Comparison of ENCODE assay signal across 28 cellular contexts in the genomic region with DNA sequence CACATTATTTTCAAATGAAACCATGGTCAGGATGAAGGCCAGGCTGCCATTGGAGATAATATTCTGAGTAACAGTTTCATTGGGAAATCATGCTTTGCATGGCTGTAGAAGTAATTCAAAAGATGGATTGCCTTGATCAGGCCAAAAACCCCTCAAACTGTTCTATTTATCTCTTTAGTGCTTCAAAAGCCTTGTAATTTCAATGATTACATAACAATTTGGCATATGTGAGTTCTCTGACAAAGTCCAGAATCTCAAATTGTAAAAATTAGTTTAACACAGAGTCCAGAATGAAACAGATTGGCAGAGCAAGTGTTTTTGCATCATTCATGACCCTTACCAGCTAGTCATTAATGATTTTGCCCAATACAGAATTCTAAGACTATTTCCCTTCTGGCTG.
DNase-seq lines count a peak whose midpoint lies in the region; ATAC-seq, FAIRE-seq and TF ChIP-seq lines count a peak whose summit lies in the region.
"Had no signal": no experiment of that assay in that cellular context is flagged by ENCODE, and none has a peak within 500 bp of the region (broad histone marks: within the 10 kb centered on the region; RNA-seq: fewer than 3 reads in every experiment).

No MANE protein-coding gene starts in this region.

- TF ChIP-seq POLR2A in suprapubic skin (IDR thresholded peaks at IDR 0.05): no peak
- no peak for TF ChIP-seq POLR2A in GM12891 (IDR thresholded peaks at IDR 0.05; ENCODE audit: low read depth, low read length)

- H3K27ac Mint-ChIP-seq in mesothelial cell of epicardium: peak overlapping the region; percentile 87
- no peak overlapping the region for H3K27ac Mint-ChIP-seq in activated naive CD4-positive, alpha-beta T cell treated with anti-CD3 and anti-CD28 coated beads for 36 hours
- H3K27ac Mint-ChIP-seq: activated naive CD4-positive, alpha-beta T cell treated with anti-CD3 and anti-CD28 coated beads, Interleukin-2, amount 10 ng/mL, durations not matched to agents 7 days and 5 days; H9; progenitor cell of endocrine pancreas; stimulated activated naive CD8-positive, alpha-beta T cell treated with anti-CD3 and anti-CD28 coated beads, Interleukin-15, Interleukin-2, amounts not matched to agents 100 ng/mL and 50 ng/mL, for 24 hours had no signal

- no peak overlapping the region for H3K4me3 Mint-ChIP-seq in mesothelial cell of epicardium
- H3K4me3 Mint-ChIP-seq in activated naive CD4-positive, alpha-beta T cell treated with anti-CD3 and anti-CD28 coated beads for 36 hours: no peak overlapping the region
- H3K4me3 Mint-ChIP-seq: activated naive CD4-positive, alpha-beta T cell treated with anti-CD3 and anti-CD28 coated beads, Interleukin-2, amount 10 ng/mL, durations not matched to agents 7 days and 5 days; H9; stimulated activated naive CD8-positive, alpha-beta T cell treated with anti-CD3 and anti-CD28 coated beads, Interleukin-15, Interleukin-2, amounts not matched to agents 100 ng/mL and 50 ng/mL, for 24 hours had no signal

- H3K27me3 ChIP-seq in suprapubic skin: no peaks in the 10 kb centered on the region
- no peaks in the 10 kb centered on the region for H3K27me3 ChIP-seq in H7 (ENCODE audit: control insufficient read depth, insufficient read depth, low read length)
- H3K27me3 ChIP-seq: BLaER1, colonic mucosa had no signal

- peak; percentile 51 for ATAC-seq in Right ventricle myocardium superior (ENCODE audit: poor library complexity)
- ATAC-seq: Panc1 had no signal

- CTCF ChIA-PET in activated naive CD4-positive, alpha-beta T cell treated with anti-CD3 and anti-CD28 coated beads for 36 hours (lab: Charles Lee): no interaction called here

- H3K4me3 ChIP-seq in suprapubic skin (no peak overlapping the region), H7 (ENCODE audit: insufficient read depth, low read depth, low read length) (no peak overlapping the region)
- H3K4me3 ChIP-seq: BLaER1, colonic mucosa, skin epidermis had no signal

- H3K9me3 Mint-ChIP-seq in mesothelial cell of epicardium: peaks cover 9% of the 10 kb centered on the region
- H3K9me3 Mint-ChIP-seq in activated naive CD4-positive, alpha-beta T cell treated with anti-CD3 and anti-CD28 coated beads for 36 hours: no peaks in the 10 kb centered on the region
- H3K9me3 Mint-ChIP-seq: activated naive CD4-positive, alpha-beta T cell treated with anti-CD3 and anti-CD28 coated beads, Interleukin-2, amount 10 ng/mL, durations not matched to agents 7 days and 5 days; stimulated activated naive CD8-positive, alpha-beta T cell treated with anti-CD3 and anti-CD28 coated beads, Interleukin-15, Interleukin-2, amounts not matched to agents 100 ng/mL and 50 ng/mL, for 24 hours had no signal

- H3K27me3 Mint-ChIP-seq in mesothelial cell of epicardium (ENCODE audit: low read depth): no peaks in the 10 kb centered on the region
- peaks cover 8% of the 10 kb centered on the region for H3K27me3 Mint-ChIP-seq in activated naive CD4-positive, alpha-beta T cell treated with anti-CD3 and anti-CD28 coated beads for 36 hours (ENCODE audit: low read depth)
- H3K27me3 Mint-ChIP-seq: progenitor cell of endocrine pancreas had no signal

- DNase-seq in Right ventricle myocardium superior: no peak
- no peak for DNase-seq in mesothelial cell of epicardium (ENCODE audit: low spot score in 2 of 2, unreplicated experiment in 2 of 2)
- no peak for DNase-seq in suprapubic skin (ENCODE audit: low spot score in 2 of 2)
- no peak for DNase-seq in GM12891 (ENCODE audit: insufficient read length, low spot score)
- DNase-seq in activated naive CD4-positive, alpha-beta T cell treated with anti-CD3 and anti-CD28 coated beads for 36 hours: no peak
- no peak for DNase-seq in H7
- DNase-seq: activated CD4-positive, alpha-beta T cell treated with anti-CD3 and anti-CD28 coated beads, Interleukin-2, amount 50 U/mL, for 4 hours; activated naive CD4-positive, alpha-beta T cell treated with anti-CD3 and anti-CD28 coated beads, Interleukin-2, amount 10 ng/mL, durations not matched to agents 7 days and 5 days; amniotic stem cell; colonic mucosa; DMS153; effector memory CD4-positive, alpha-beta T cell; erythroblast; foreskin melanocyte; H9; hypothalamus; NCI-H1092 treated with DMSO at 0.1 percent for 48 hours; NCI-H2029; NCI-H69; SIG-M5; T-helper 1 cell had no signal

- H3K36me3 Mint-ChIP-seq in mesothelial cell of epicardium: peaks cover 1% of the 10 kb centered on the region
- H3K36me3 Mint-ChIP-seq in activated naive CD4-positive, alpha-beta T cell treated with anti-CD3 and anti-CD28 coated beads for 36 hours (ENCODE audit: low read depth): no peaks in the 10 kb centered on the region
- H3K36me3 Mint-ChIP-seq: activated naive CD4-positive, alpha-beta T cell treated with anti-CD3 and anti-CD28 coated beads, Interleukin-2, amount 10 ng/mL, durations not matched to agents 7 days and 5 days had no signal

- FAIRE-seq in GM12891 (lab: Jason Lieb, UNC): no peak
- FAIRE-seq: islet of Langerhans had no signal

- intact Hi-C loops in Right ventricle myocardium superior (cut with DNase I): no loop called here
- intact Hi-C loops in activated naive CD4-positive, alpha-beta T cell treated with anti-CD3 and anti-CD28 coated beads for 36 hours (cut with micrococcal nuclease): no loop called here

- H3K27ac ChIP-seq in VCaP (peak overlapping the region; percentile 45; the same call in 1 of the 2 replicates), suprapubic skin (peak overlapping the region; percentile 32)
- H3K27ac ChIP-seq: BLaER1, colonic mucosa had no signal

- H3K36me3 ChIP-seq in suprapubic skin (no peaks in the 10 kb centered on the region), H7 (replicated peaks; ENCODE audit: control insufficient read depth, insufficient read depth, low read length) (no peaks in the 10 kb centered on the region)
- H3K36me3 ChIP-seq: BLaER1, colonic mucosa had no signal

- TF ChIP-seq EP300 in suprapubic skin (IDR thresholded peaks at IDR 0.05): no peak

- peaks cover 11% of the 10 kb centered on the region for H3K4me1 ChIP-seq in suprapubic skin
- H3K4me1 ChIP-seq: colonic mucosa had no signal

- peaks cover 48% of the 10 kb centered on the region for H3K4me1 Mint-ChIP-seq in mesothelial cell of epicardium
- H3K4me1 Mint-ChIP-seq in activated naive CD4-positive, alpha-beta T cell treated with anti-CD3 and anti-CD28 coated beads for 36 hours (ENCODE audit: low read depth): no peaks in the 10 kb centered on the region
- H3K4me1 Mint-ChIP-seq: activated naive CD4-positive, alpha-beta T cell treated with anti-CD3 and anti-CD28 coated beads, Interleukin-2, amount 10 ng/mL, durations not matched to agents 7 days and 5 days had no signal

- H3K9me3 ChIP-seq in suprapubic skin: no peaks in the 10 kb centered on the region
- H3K9me3 ChIP-seq: BLaER1, colonic mucosa had no signal

- no peak for TF ChIP-seq CTCF in VCaP (conservative IDR thresholded peaks at IDR 0.05)
- no peak for TF ChIP-seq CTCF in mesothelial cell of epicardium (IDR thresholded peaks at IDR 0.05; ENCODE audit: unreplicated experiment)
- TF ChIP-seq CTCF in suprapubic skin (IDR thresholded peaks at IDR 0.05): no peak

TF ChIP-seq in GM12891, 5 proteins besides CTCF, POLR2A, EP300 and RAD21:
- no peak for TF ChIP-seq POU2F2 (IDR thresholded peaks at IDR 0.05; ENCODE audit: low read depth, low read length)
- no peak for TF ChIP-seq TAF1 (IDR thresholded peaks at IDR 0.05; ENCODE audit: low read depth, low read length)
- TF ChIP-seq PAX5 (IDR thresholded peaks at IDR 0.05; ENCODE audit: insufficient read depth, low read length, severe bottlenecking): no peak
- TF ChIP-seq POLR2AphosphoS5 (IDR thresholded peaks at IDR 0.05; ENCODE audit: low read depth, low read length): no peak
TF ChIP-seq in GM12891: peak in this region for 0.
